28 cellular contexts compared by ENCODE assay signal in genomic region chr1:65668368-65668767, GRCh38.
"Had no signal": no experiment of that assay in that cellular context is flagged by ENCODE, and none has a peak within 500 bp of the region (broad histone marks: within the 10 kb centered on the region; RNA-seq: fewer than 3 reads in every experiment).

No MANE protein-coding gene starts in this region.

- DNase-seq: activated B cell treated with CpG ODN at 0.5 μM for 24 hours; activated CD4-positive, alpha-beta memory T cell treated with anti-CD3 and anti-CD28 coated beads, Interleukin-2, amount 10 ng/mL, durations not matched to agents 7 days and 5 days; activated CD4-positive, alpha-beta T cell treated with anti-CD3 and anti-CD28 coated beads, Interleukin-2, amount 10 ng/mL, durations not matched to agents 7 days and 5 days; activated gamma-delta T cell; activated naive CD4-positive, alpha-beta T cell treated with anti-CD3 and anti-CD28 coated beads for 36 hours; activated T-cell treated with anti-CD3 and anti-CD28 coated beads for 4 hours; activated T-cell treated with anti-CD3 and anti-CD28 coated beads, Interleukin-2, amount 50 U/mL, for 48 hours; body of pancreas; Kasumi-1; NCI-H1105 treated with DMSO at 0.1 percent for 48 hours; NCI-H146; NCI-H187 treated with DMSO at 0.1 percent for 48 hours; NCI-H2081 treated with DMSO at 0.1 percent for 48 hours; NCI-H446; NCI-H524 treated with DMSO at 0.1 percent for 48 hours; NCI-H774; OCI-M1; RPMI8226; T-cell; T-helper 2 cell; T1000 had no signal

- FAIRE-seq: bronchial epithelial cell had no signal

- H3K9me3 Mint-ChIP-seq: activated CD4-positive, alpha-beta T cell treated with anti-CD3 and anti-CD28 coated beads, Interleukin-2, amount 10 ng/mL, durations not matched to agents 7 days and 5 days had no signal

- ATAC-seq: activated T-helper 17 cell treated with anti-CD3 and anti-CD28 coated beads, Interleukin-2, amount 50 U/mL, for 72 hours; body of pancreas; Panc1; Right ventricle myocardium inferior; T-cell had no signal

- H3K4me3 ChIP-seq: body of pancreas, SK-N-MC had no signal

- H3K27me3 ChIP-seq: body of pancreas had no signal

- H3K9me3 ChIP-seq: body of pancreas had no signal

- H3K4me3 Mint-ChIP-seq: activated B cell treated with CpG ODN at 0.5 μM for 24 hours; activated CD4-positive, alpha-beta memory T cell treated with anti-CD3 and anti-CD28 coated beads, Interleukin-2, amount 10 ng/mL, durations not matched to agents 7 days and 5 days; activated CD4-positive, alpha-beta T cell treated with anti-CD3 and anti-CD28 coated beads, Interleukin-2, amount 10 ng/mL, durations not matched to agents 7 days and 5 days; activated naive CD4-positive, alpha-beta T cell treated with anti-CD3 and anti-CD28 coated beads for 36 hours; activated naive CD8-positive, alpha-beta T cell; activated T-helper 17 cell treated with anti-CD3 and anti-CD28 coated beads, Interleukin-2, amount 50 U/mL, for 72 hours; central memory CD8-positive, alpha-beta T cell; T-cell had no signal

- H3K36me3 Mint-ChIP-seq: T-cell had no signal

- H3K4me1 ChIP-seq: body of pancreas had no signal

- H3K27ac ChIP-seq: body of pancreas, SK-N-MC had no signal

- H3K27ac Mint-ChIP-seq: activated B cell treated with CpG ODN at 0.5 μM for 24 hours; activated CD4-positive, alpha-beta memory T cell treated with anti-CD3 and anti-CD28 coated beads, Interleukin-2, amount 10 ng/mL, durations not matched to agents 7 days and 5 days; activated CD4-positive, alpha-beta T cell treated with anti-CD3 and anti-CD28 coated beads, Interleukin-2, amount 10 ng/mL, durations not matched to agents 7 days and 5 days; activated naive CD4-positive, alpha-beta T cell treated with anti-CD3 and anti-CD28 coated beads for 36 hours; activated naive CD8-positive, alpha-beta T cell; activated T-helper 17 cell treated with anti-CD3 and anti-CD28 coated beads, Interleukin-2, amount 50 U/mL, for 72 hours; T-cell had no signal

- H3K4me1 Mint-ChIP-seq: activated B cell treated with CpG ODN at 0.5 μM for 24 hours; activated CD4-positive, alpha-beta memory T cell treated with anti-CD3 and anti-CD28 coated beads, Interleukin-2, amount 10 ng/mL, durations not matched to agents 7 days and 5 days; activated CD4-positive, alpha-beta T cell treated with anti-CD3 and anti-CD28 coated beads, Interleukin-2, amount 10 ng/mL, durations not matched to agents 7 days and 5 days; activated T-helper 17 cell treated with anti-CD3 and anti-CD28 coated beads, Interleukin-2, amount 50 U/mL, for 72 hours; central memory CD8-positive, alpha-beta T cell; T-cell had no signal
